8 cellular contexts compared by ENCODE assay signal in the genomic region with DNA sequence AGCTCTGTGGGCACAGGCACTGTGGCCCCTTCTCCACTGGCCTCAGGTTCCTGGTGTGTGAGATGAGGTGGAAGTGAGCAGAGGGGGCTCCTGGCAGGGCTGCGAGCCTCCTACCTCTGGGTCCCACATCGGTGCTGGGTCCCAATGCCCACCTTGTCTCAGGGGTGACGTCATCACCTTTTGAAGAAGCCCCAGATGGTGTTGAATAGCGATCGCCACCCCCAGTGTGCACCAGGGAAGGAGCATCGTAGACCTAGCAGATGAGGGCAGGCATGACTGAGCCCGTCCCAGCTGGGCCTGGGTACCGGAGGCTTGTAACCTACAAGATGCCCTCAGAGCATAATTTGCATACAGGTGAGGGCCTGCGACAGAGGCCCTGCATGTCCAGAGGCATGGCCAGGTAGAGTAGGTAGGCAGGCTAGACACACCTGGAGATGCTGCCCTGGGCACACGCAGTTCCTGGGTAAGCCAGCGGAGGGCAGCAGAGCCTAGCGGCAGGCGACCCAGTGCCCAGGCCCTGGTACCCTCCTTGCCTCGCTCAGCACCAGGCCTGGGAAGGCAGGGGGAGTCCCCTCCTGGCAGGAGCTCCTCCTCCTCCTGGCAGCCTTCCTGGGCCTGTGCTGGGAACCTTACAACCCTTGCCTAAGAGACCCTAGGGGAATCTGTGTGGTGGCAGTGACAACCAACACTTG. TPM values are rescaled to one million over a fixed set of nuclear protein-coding genes. Genes with fewer than 3 reads are reported as not detected.
DNase-seq lines count a peak whose midpoint lies in the region; ATAC-seq and TF ChIP-seq lines count a peak whose summit lies in the region.

No MANE protein-coding gene starts in this region.

- H3K27me3 ChIP-seq in adipocyte (replicated peaks; ENCODE audit: control insufficient read depth, insufficient read depth, low read length) (peaks cover 31% of the 10 kb centered on the region), left ventricle myocardium inferior (ENCODE audit: low read depth) (no peaks in the 10 kb centered on the region)

- peak; percentile 100 for TF ChIP-seq CTCF in left ventricle myocardium inferior (IDR thresholded peaks at IDR 0.05; ENCODE audit: borderline replicate concordance)
- TF ChIP-seq CTCF in retinal pigment epithelial cell (conservative IDR thresholded peaks at IDR 0.05; ENCODE audit: low read depth, low read length): peak; percentile 99

- intact Hi-C loops in left ventricle myocardium inferior (cut with micrococcal nuclease): loop anchor here (5.0 kb wide), 1 partner anchor 546 kb away; no protein-coding TSS in a partner anchor

- H3K9ac ChIP-seq in adipocyte (ENCODE audit: low read length): no peak overlapping the region

- H3K36me3 ChIP-seq in adipocyte (ENCODE audit: control insufficient read depth, insufficient read depth, low read length, severe bottlenecking) (no peaks in the 10 kb centered on the region), left ventricle myocardium inferior (no peaks in the 10 kb centered on the region)

- H3K27ac ChIP-seq in left ventricle myocardium inferior (replicated peaks): no peak overlapping the region

- peak; percentile 27 for DNase-seq in NK-92 treated with Interleukin-12 subunit alpha and Interleukin-12 subunit beta, amount 100 ng/mL, for 24 hours (lab: John Stamatoyannopoulos, UW)
- no peak for DNase-seq in NK-92 (lab: John Stamatoyannopoulos, UW; ENCODE audit: unreplicated experiment)
- peak; percentile 71 for DNase-seq in LoVo (ENCODE audit: low spot score)
- DNase-seq in T follicular helper cell (ENCODE audit: low read depth): peak; percentile 67
- peak; percentile 90 for DNase-seq in adipocyte (ENCODE audit: low read depth)
- peak; percentile 74 for DNase-seq in left ventricle myocardium inferior
- no peak for DNase-seq in retinal pigment epithelial cell (ENCODE audit: low read depth)

- no peak for ATAC-seq in HG03039 (IDR thresholded peaks at IDR 0.05; ENCODE audit: unreplicated experiment)

- peaks cover 5% of the 10 kb centered on the region for H3K4me1 ChIP-seq in adipocyte (ENCODE audit: control insufficient read depth, insufficient read depth, low read length)
- peaks cover 21% of the 10 kb centered on the region for H3K4me1 ChIP-seq in left ventricle myocardium inferior

- H3K4me3 ChIP-seq in adipocyte (ENCODE audit: low read length): no peak overlapping the region
- H3K4me3 ChIP-seq in left ventricle myocardium inferior: no peak overlapping the region
- H3K4me3 ChIP-seq in retinal pigment epithelial cell (ENCODE audit: low read length): no peak overlapping the region

- no peaks in the 10 kb centered on the region for H3K9me3 ChIP-seq in adipocyte (ENCODE audit: control insufficient read depth, low read length)
- H3K9me3 ChIP-seq in left ventricle myocardium inferior (replicated peaks): no peaks in the 10 kb centered on the region

RNA-seq across cellular contexts. Expression of gene TPCN2, which starts 52.5 kb away (rescaled TPM):
- total RNA-seq in left ventricle myocardium inferior: 9.2 TPM

RNA-seq across cellular contexts. Expression of gene SMIM38, which starts 54.5 kb away (rescaled TPM):
- total RNA-seq in left ventricle myocardium inferior: not detected

Comparison
In these comparisons a context has a peak if more than half of its experiments do, and no peak if none do; other contexts are left out.
1. DNase-seq: peak in NK-92 treated with Interleukin-12 subunit alpha and Interleukin-12 subunit beta, amount 100 ng/mL, for 24 hours (single experiment), LoVo (single experiment), T follicular helper cell (single experiment), adipocyte (single experiment) and left ventricle myocardium inferior (single experiment); none in NK-92 (single experiment) and retinal pigment epithelial cell (single experiment).